ENCODE assay signal across 12 cellular contexts in genomic region chr9:107546859-107547258, GRCh38.
"Had no signal": no experiment of that assay in that cellular context is flagged by ENCODE, and none has a peak within 500 bp of the region (broad histone marks: within the 10 kb centered on the region; RNA-seq: fewer than 3 reads in every experiment).

No MANE protein-coding gene starts in this region.

- ATAC-seq: activated CD4-positive, alpha-beta T cell treated with anti-CD3 and anti-CD28 coated beads for 36 hours; activated CD8-positive, alpha-beta T cell treated with anti-CD3 and anti-CD28 coated beads for 36 hours had no signal

- H3K9me3 Mint-ChIP-seq: activated CD8-positive, alpha-beta T cell treated with anti-CD3 and anti-CD28 coated beads for 36 hours had no signal

- H3K27me3 ChIP-seq: cardiac muscle cell, heart left ventricle had no signal

- H3K4me3 ChIP-seq: cardiac muscle cell, heart left ventricle, left ventricle myocardium inferior, thoracic aorta had no signal

- H3K9me3 ChIP-seq: heart left ventricle, left ventricle myocardium inferior, thoracic aorta had no signal

- DNase-seq: activated CD4-positive, alpha-beta T cell treated with anti-CD3 and anti-CD28 coated beads for 36 hours; activated CD8-positive, alpha-beta memory T cell treated with anti-CD3 and anti-CD28 coated beads, Interleukin-2, amount 50 U/mL, for 48 hours; activated CD8-positive, alpha-beta T cell treated with anti-CD3 and anti-CD28 coated beads for 36 hours; activated naive CD4-positive, alpha-beta T cell treated with Interleukin-2 at 50 U/mL for 16 hours; heart left ventricle; islet precursor cell; left ventricle myocardium inferior; stimulated activated CD4-positive, alpha-beta T cell treated with anti-CD3 and anti-CD28 coated beads, Interleukin-4, amount 100 ng/mL, for 24 hours had no signal

- H3K4me3 Mint-ChIP-seq: activated CD4-positive, alpha-beta T cell treated with anti-CD3 and anti-CD28 coated beads for 36 hours; activated CD8-positive, alpha-beta T cell treated with anti-CD3 and anti-CD28 coated beads for 36 hours; stimulated activated naive CD8-positive, alpha-beta T cell treated with anti-CD3 and anti-CD28 coated beads, Interleukin-15, Interleukin-2, amounts not matched to agents 100 ng/mL and 50 ng/mL, for 24 hours had no signal

- H3K27ac Mint-ChIP-seq: activated CD8-positive, alpha-beta T cell treated with anti-CD3 and anti-CD28 coated beads for 36 hours had no signal

- H3K36me3 ChIP-seq: cardiac muscle cell, heart left ventricle, left ventricle myocardium inferior, thoracic aorta had no signal

- H3K27ac ChIP-seq: cardiac muscle cell, left ventricle myocardium inferior, thoracic aorta, VCaP had no signal
